In the genomic region with DNA sequence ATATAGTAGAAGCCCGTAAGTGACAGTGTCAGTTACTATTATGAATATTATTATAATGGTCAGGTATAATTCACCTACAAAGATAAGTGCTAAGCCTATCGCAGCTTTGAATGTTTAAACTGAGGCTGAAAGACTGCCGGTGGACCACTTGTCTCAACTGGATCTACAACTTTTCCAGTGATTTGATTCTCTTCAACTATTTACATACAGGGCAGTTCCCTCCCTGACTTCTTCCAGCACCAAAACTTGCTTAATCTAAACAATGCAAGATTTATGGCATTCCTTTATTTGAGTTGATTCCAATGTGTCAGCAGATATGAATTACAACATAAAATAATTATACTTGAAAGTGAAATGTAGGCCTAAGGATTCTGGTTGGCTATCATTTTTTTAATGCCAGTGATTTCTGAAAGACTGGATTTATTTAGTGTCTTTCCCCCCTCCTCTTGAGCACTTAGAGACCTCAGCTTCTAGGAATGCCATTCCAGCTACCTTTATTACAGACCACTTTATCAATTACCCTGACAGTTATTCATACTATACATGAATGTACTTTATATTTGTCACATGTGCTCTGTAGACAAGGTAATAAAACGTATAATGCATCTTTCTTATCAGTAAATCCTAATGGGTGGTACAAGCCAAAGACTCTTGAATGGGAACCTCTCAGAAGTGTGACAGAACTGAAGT, we compare ENCODE assay signal across 1 cellular context.
TF ChIP-seq lines count a peak whose summit lies in the region.

No MANE protein-coding gene starts in this region.

TF ChIP-seq in SK-N-SH treated with all-trans-retinoic acid at 6 μM for 48 hours, 23 proteins besides CTCF, POLR2A, EP300 and RAD21 (continued from another document):
- TF ChIP-seq, protein P1, sequence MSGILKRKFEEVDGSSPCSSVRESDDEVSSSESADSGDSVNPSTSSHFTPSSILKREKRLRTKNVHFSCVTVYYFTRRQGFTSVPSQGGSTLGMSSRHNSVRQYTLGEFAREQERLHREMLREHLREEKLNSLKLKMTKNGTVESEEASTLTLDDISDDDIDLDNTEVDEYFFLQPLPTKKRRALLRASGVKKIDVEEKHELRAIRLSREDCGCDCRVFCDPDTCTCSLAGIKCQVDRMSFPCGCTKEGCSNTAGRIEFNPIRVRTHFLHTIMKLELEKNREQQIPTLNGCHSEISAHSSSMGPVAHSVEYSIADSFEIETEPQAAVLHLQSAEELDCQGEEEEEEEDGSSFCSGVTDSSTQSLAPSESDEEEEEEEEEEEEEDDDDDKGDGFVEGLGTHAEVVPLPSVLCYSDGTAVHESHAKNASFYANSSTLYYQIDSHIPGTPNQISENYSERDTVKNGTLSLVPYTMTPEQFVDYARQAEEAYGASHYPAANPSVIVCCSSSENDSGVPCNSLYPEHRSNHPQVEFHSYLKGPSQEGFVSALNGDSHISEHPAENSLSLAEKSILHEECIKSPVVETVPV (CRISPR knock-in tag; IDR thresholded peaks at IDR 0.05): no peak
- TF ChIP-seq ZFP3 (CRISPR knock-in tag; IDR thresholded peaks at IDR 0.05) (0 out of 2 replicates have a peak, but pooled peaks have one; percentile 29), ISL1 (CRISPR knock-in tag; IDR thresholded peaks at IDR 0.05) (peak; percentile 98)
- TF ChIP-seq, protein P2, sequence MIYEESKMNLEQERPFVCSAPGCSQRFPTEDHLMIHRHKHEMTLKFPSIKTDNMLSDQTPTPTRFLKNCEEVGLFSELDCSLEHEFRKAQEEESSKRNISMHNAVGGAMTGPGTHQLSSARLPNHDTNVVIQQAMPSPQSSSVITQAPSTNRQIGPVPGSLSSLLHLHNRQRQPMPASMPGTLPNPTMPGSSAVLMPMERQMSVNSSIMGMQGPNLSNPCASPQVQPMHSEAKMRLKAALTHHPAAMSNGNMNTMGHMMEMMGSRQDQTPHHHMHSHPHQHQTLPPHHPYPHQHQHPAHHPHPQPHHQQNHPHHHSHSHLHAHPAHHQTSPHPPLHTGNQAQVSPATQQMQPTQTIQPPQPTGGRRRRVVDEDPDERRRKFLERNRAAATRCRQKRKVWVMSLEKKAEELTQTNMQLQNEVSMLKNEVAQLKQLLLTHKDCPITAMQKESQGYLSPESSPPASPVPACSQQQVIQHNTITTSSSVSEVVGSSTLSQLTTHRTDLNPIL (CRISPR knock-in tag; IDR thresholded peaks at IDR 0.05; ENCODE audit: low read depth): peak; percentile 53
